Comparison of ENCODE assay signal across 12 cellular contexts in genomic region chr14:50658203-50658602, GRCh38. TPM values are rescaled to one million over a fixed set of nuclear protein-coding genes. Genes with fewer than 3 reads are reported as not detected.
DNase-seq lines count a peak whose midpoint lies in the region; ATAC-seq and TF ChIP-seq lines count a peak whose summit lies in the region.
"Had no signal": no experiment of that assay in that cellular context is flagged by ENCODE, and none has a peak within 500 bp of the region (broad histone marks: within the 10 kb centered on the region; RNA-seq: fewer than 3 reads in every experiment).

No MANE protein-coding gene starts in this region.

- intact Hi-C loops in ascending aorta (cut with DNase I), result no loop called here

- TF ChIP-seq CTCF in ascending aorta (IDR thresholded peaks at IDR 0.05) (no peak), osteocyte (IDR thresholded peaks at IDR 0.05) (no peak), Peyer's patch (IDR thresholded peaks at IDR 0.05) (no peak), GM10248 (IDR thresholded peaks at IDR 0.05; ENCODE audit: control extremely low read depth, extremely low read depth, low read depth, missing control alignments) (no peak)

- H3K9me3 Mint-ChIP-seq in osteocyte (ENCODE audit: unreplicated experiment), result no peaks in the 10 kb centered on the region
- H3K9me3 Mint-ChIP-seq in stimulated activated naive B cell treated with anti-CD40 and anti-IgM and Interleukin-4, amounts not matched to agents 10 μg/mL and 1 μg/mL and 100 μg/mL, for 72 hours, result no peaks in the 10 kb centered on the region
- H3K9me3 Mint-ChIP-seq: activated naive CD4-positive, alpha-beta T cell treated with anti-CD3 and anti-CD28 coated beads, Interleukin-2, amount 50 U/mL, for 24 hours; immature natural killer cell had no signal

- H3K4me3 ChIP-seq in ascending aorta (peak overlapping the region in 1 of 2 donors; percentile 12), Peyer's patch (no peak overlapping the region)

- H3K27ac ChIP-seq in ascending aorta (peak overlapping the region; percentile 22 to 29), Peyer's patch (peak overlapping the region in 1 of 4 donors; percentile 36)

- H3K9me3 ChIP-seq in ascending aorta (no peaks in the 10 kb centered on the region), Peyer's patch (no peaks in the 10 kb centered on the region)

- H3K27me3 Mint-ChIP-seq in osteocyte (ENCODE audit: unreplicated experiment), result no peaks in the 10 kb centered on the region
- no peaks in the 10 kb centered on the region for H3K27me3 Mint-ChIP-seq in stimulated activated naive B cell treated with anti-CD40 and anti-IgM and Interleukin-4, amounts not matched to agents 10 μg/mL and 1 μg/mL and 100 μg/mL, for 72 hours
- H3K27me3 Mint-ChIP-seq: activated naive CD4-positive, alpha-beta T cell treated with anti-CD3 and anti-CD28 coated beads, Interleukin-2, amount 50 U/mL, for 24 hours had no signal

- no peak for TF ChIP-seq POLR2A in Peyer's patch (IDR thresholded peaks at IDR 0.05)

- peak overlapping the region; percentile 65 for H3K4me3 Mint-ChIP-seq in osteocyte (ENCODE audit: unreplicated experiment)
- H3K4me3 Mint-ChIP-seq in stimulated activated naive B cell treated with anti-CD40 and anti-IgM and Interleukin-4, amounts not matched to agents 10 μg/mL and 1 μg/mL and 100 μg/mL, for 72 hours, result no peak overlapping the region
- H3K4me3 Mint-ChIP-seq: activated naive CD4-positive, alpha-beta T cell treated with anti-CD3 and anti-CD28 coated beads, Interleukin-2, amount 50 U/mL, for 24 hours; CD14-positive monocyte; immature natural killer cell had no signal

- ATAC-seq in stimulated activated naive B cell treated with anti-CD40 and anti-IgM and Interleukin-4, amounts not matched to agents 10 μg/mL and 1 μg/mL and 100 μg/mL, for 72 hours (replicated peaks), result no peak

- POLR2A ChIA-PET in GM10248 (lab: Yijun Ruan, JAX), result no interaction called here

- H3K36me3 ChIP-seq in ascending aorta (peaks cover 0 to 8% of the 10 kb centered on the region in 2 donors), Peyer's patch (peaks cover 0 to 7% (median 0%) of the 10 kb centered on the region in 3 donors)

- peaks cover 63% of the 10 kb centered on the region for H3K4me1 Mint-ChIP-seq in osteocyte (ENCODE audit: unreplicated experiment)
- peaks cover 29 to 63% of the 10 kb centered on the region in 2 donors for H3K4me1 Mint-ChIP-seq in stimulated activated naive B cell treated with anti-CD40 and anti-IgM and Interleukin-4, amounts not matched to agents 10 μg/mL and 1 μg/mL and 100 μg/mL, for 72 hours

- H3K4me1 ChIP-seq in ascending aorta (peaks cover 4 to 24% of the 10 kb centered on the region in 2 donors), Peyer's patch (no peaks in the 10 kb centered on the region)

- H3K27ac Mint-ChIP-seq in osteocyte (ENCODE audit: unreplicated experiment), result peak overlapping the region; percentile 96
- no peak overlapping the region for H3K27ac Mint-ChIP-seq in stimulated activated naive B cell treated with anti-CD40 and anti-IgM and Interleukin-4, amounts not matched to agents 10 μg/mL and 1 μg/mL and 100 μg/mL, for 72 hours
- H3K27ac Mint-ChIP-seq: activated naive CD4-positive, alpha-beta T cell treated with anti-CD3 and anti-CD28 coated beads, Interleukin-2, amount 50 U/mL, for 24 hours; CD14-positive monocyte; immature natural killer cell had no signal

- DNase-seq in COLO829 (ENCODE audit: low spot score) (peak; percentile 71), ascending aorta (ENCODE audit: low spot score in 2 of 2) (no peak), glomerular visceral epithelial cell (ENCODE audit: extremely low spot score) (peak; percentile 17), osteocyte (ENCODE audit: extremely low spot score, unreplicated experiment) (no peak), Peyer's patch (no peak), GM10248 (ENCODE audit: extremely low spot score) (no peak)
- no peak for DNase-seq in stimulated activated naive B cell treated with anti-CD40 and anti-IgM and Interleukin-4, amounts not matched to agents 10 μg/mL and 1 μg/mL and 100 μg/mL, for 72 hours
- DNase-seq in activated CD4-positive, CD25-positive, alpha-beta regulatory T cell treated with anti-CD3 and anti-CD28 coated beads, Interleukin-2, amount 50 U/mL, for 72 hours, result no peak
- DNase-seq: immature natural killer cell, NCI-H2171 treated with DMSO at 0.1 percent for 48 hours had no signal

- H3K27me3 ChIP-seq in ascending aorta (no peaks in the 10 kb centered on the region), Peyer's patch (no peaks in the 10 kb centered on the region)

- H3K36me3 Mint-ChIP-seq in osteocyte (ENCODE audit: unreplicated experiment), result peaks cover 34% of the 10 kb centered on the region
- peaks cover 33 to 36% of the 10 kb centered on the region in 2 donors for H3K36me3 Mint-ChIP-seq in stimulated activated naive B cell treated with anti-CD40 and anti-IgM and Interleukin-4, amounts not matched to agents 10 μg/mL and 1 μg/mL and 100 μg/mL, for 72 hours

- CTCF ChIA-PET in GM10248 (lab: Yijun Ruan, JAX), result interaction anchor here (0.7 to 2.1 kb wide), 10 partner anchors 8 to 120 kb away, joined by 3 to 8 read pairs (median 4); no protein-coding TSS in a partner anchor

RNA-seq across cellular contexts. Expression of gene SAV1, which starts 9.9 kb away (rescaled TPM):
- 61.7 TPM for total RNA-seq in ascending aorta
- total RNA-seq in osteocyte, result 47.9 and 48.4 TPM in 2 replicates
- 10 to 100 TPM; 16.6 to 23.9 (median 17.8) TPM for total RNA-seq in Peyer's patch

Comparison
In these comparisons a context has a peak if more than half of its experiments do, and no peak if none do; other contexts are left out.
1. DNase-seq: peak in COLO829 (single experiment) and glomerular visceral epithelial cell (single experiment); none in ascending aorta (0 of 2), osteocyte (single experiment), Peyer's patch (0 of 3), stimulated activated naive B cell treated with anti-CD40 and anti-IgM and Interleukin-4, amounts not matched to agents 10 μg/mL and 1 μg/mL and 100 μg/mL, for 72 hours (single experiment), activated CD4-positive, CD25-positive, alpha-beta regulatory T cell treated with anti-CD3 and anti-CD28 coated beads, Interleukin-2, amount 50 U/mL, for 72 hours (single experiment) and GM10248 (single experiment).